ENCODE assay signal across 16 cellular contexts in genomic region chr17:50539762-50540440, GRCh38. TPM values are rescaled to one million over a fixed set of nuclear protein-coding genes. Genes with fewer than 3 reads are reported as not detected.
DNase-seq lines count a peak whose midpoint lies in the region; ATAC-seq and TF ChIP-seq lines count a peak whose summit lies in the region.
"Had no signal": no experiment of that assay in that cellular context is flagged by ENCODE, and none has a peak within 500 bp of the region (broad histone marks: within the 10 kb centered on the region; RNA-seq: fewer than 3 reads in every experiment).

No MANE protein-coding gene starts in this region.

- no peak for ATAC-seq in HG02981 (IDR thresholded peaks at IDR 0.05; ENCODE audit: unreplicated experiment)
- ATAC-seq in HG03442 (IDR thresholded peaks at IDR 0.05; ENCODE audit: unreplicated experiment), result no peak
- ATAC-seq: activated CD8-positive, alpha-beta T cell treated with anti-CD3 and anti-CD28 coated beads for 36 hours had no signal

- H3K36me3 ChIP-seq in H7 (replicated peaks; ENCODE audit: control insufficient read depth, insufficient read depth, low read length), result no peaks in the 10 kb centered on the region; the same call in 1 of the 2 replicates
- no peaks in the 10 kb centered on the region for H3K36me3 ChIP-seq in WERI-Rb-1
- H3K36me3 ChIP-seq: SJSA1 had no signal

- peaks cover 11% of the 10 kb centered on the region for H3K27me3 ChIP-seq in H7 (ENCODE audit: control insufficient read depth, insufficient read depth, low read length)
- H3K27me3 ChIP-seq in WERI-Rb-1 (ENCODE audit: insufficient read depth, low read depth, severe bottlenecking), result no peaks in the 10 kb centered on the region

- no peaks in the 10 kb centered on the region for H3K9me3 ChIP-seq in WERI-Rb-1 (ENCODE audit: severe bottlenecking)
- H3K9me3 ChIP-seq: SJSA1 had no signal

- peak; percentile 87 for DNase-seq in H7
- DNase-seq in WERI-Rb-1, result peak; percentile 75
- peak; percentile 29 for DNase-seq in kidney tubule cell (ENCODE audit: low spot score)
- DNase-seq in COLO829 (ENCODE audit: low spot score), result no peak
- no peak for DNase-seq in stimulated activated CD4-positive, alpha-beta T cell treated with anti-CD3 and anti-CD28 coated beads, Interleukin-4, amount 100 ng/mL, for 1 hour
- DNase-seq: activated CD8-positive, alpha-beta T cell treated with anti-CD3 and anti-CD28 coated beads for 36 hours; NCI-H1105; NCI-H774; occipital lobe had no signal

- TF ChIP-seq CTCF in 22Rv1 (IDR thresholded peaks at IDR 0.05) (no peak), WERI-Rb-1 (IDR thresholded peaks at IDR 0.05; ENCODE audit: low read depth, low read length) (no peak)

- H3K4me3 ChIP-seq in H7 (ENCODE audit: insufficient read depth, low read depth, low read length) (no peak overlapping the region), WERI-Rb-1 (ENCODE audit: low read depth, low read length) (no peak overlapping the region)
- H3K4me3 ChIP-seq: SJSA1, skin epidermis had no signal

- H3K27ac ChIP-seq in 22Rv1 (peak overlapping the region; percentile 100), WERI-Rb-1 (no peak overlapping the region)
- H3K27ac ChIP-seq: SJSA1 had no signal

RNA-seq across cellular contexts. Expression of gene SPATA20, which starts 7.1 kb away (rescaled TPM):
- 31.0 and 42.6 TPM in 2 replicates for total RNA-seq in H7 (2014; rRNA removed; shearing (Covaris generic))

RNA-seq across cellular contexts. Expression of gene EPN3, which starts 7.4 kb away (rescaled TPM):
- 0.07 and 0.87 TPM in 2 replicates for total RNA-seq in H7 (2014; rRNA removed; shearing (Covaris generic))
- total RNA-seq: activated CD8-positive, alpha-beta T cell treated with anti-CD3 and anti-CD28 coated beads for 36 hours; activated T-helper 2 cell treated with anti-CD3 and anti-CD28 coated beads, Interferon-gamma antibody, Interleukin-2, Interleukin-4, amounts not matched to agents 10 μg/mL and 5 μg/mL and 100 μg/mL, durations not matched to agents 14 hours and 24 hours and 36 hours had no signal

RNA-seq across cellular contexts. Expression of gene CACNA1G, which starts 20.6 kb away (rescaled TPM):
- 1.5 and 1.9 TPM in 2 replicates for total RNA-seq in H7 (2014; rRNA removed; shearing (Covaris generic))
- total RNA-seq: activated T-helper 2 cell treated with anti-CD3 and anti-CD28 coated beads, Interferon-gamma antibody, Interleukin-2, Interleukin-4, amounts not matched to agents 10 μg/mL and 5 μg/mL and 100 μg/mL, durations not matched to agents 14 hours and 24 hours and 36 hours; dermis microvascular lymphatic vessel endothelial cell had no signal

RNA-seq across cellular contexts. Expression of gene MYCBPAP, which starts 31.7 kb away (rescaled TPM):
- total RNA-seq in H7 (2014; rRNA removed; shearing (Covaris generic)), result 0.62 and 3.2 TPM in 2 replicates
- total RNA-seq: SJSA1 had no signal

Comparison
In these comparisons a context has a peak if more than half of its experiments do, and no peak if none do; other contexts are left out.
1. DNase-seq: peak in H7 (single experiment), WERI-Rb-1 (single experiment) and kidney tubule cell (single experiment); none in COLO829 (single experiment) and stimulated activated CD4-positive, alpha-beta T cell treated with anti-CD3 and anti-CD28 coated beads, Interleukin-4, amount 100 ng/mL, for 1 hour (single experiment).